Comparison of ENCODE assay signal across 26 cellular contexts in genomic region chr7:46129831-46130230, GRCh38.
DNase-seq lines count a peak whose midpoint lies in the region; ATAC-seq and TF ChIP-seq lines count a peak whose summit lies in the region.
"Had no signal": no experiment of that assay in that cellular context is flagged by ENCODE, and none has a peak within 500 bp of the region (broad histone marks: within the 10 kb centered on the region; RNA-seq: fewer than 3 reads in every experiment).

No MANE protein-coding gene starts in this region.

- DNase-seq in GM10248 (ENCODE audit: extremely low spot score): no peak
- no peak for DNase-seq in HL-60 (ENCODE audit: low read depth in 1 of 2, low spot score in 1 of 2)
- peak; percentile 36 for DNase-seq in left kidney (ENCODE audit: low read depth, low spot score)
- DNase-seq in dermis blood vessel endothelial cell: no peak
- DNase-seq in SHP77 (lab: John Stamatoyannopoulos, UW): no peak
- DNase-seq in cerebellar nuclear complex (lab: John Stamatoyannopoulos, UW): no peak
- no peak for DNase-seq in SIG-M5 (lab: John Stamatoyannopoulos, UW)
- DNase-seq: activated CD4-positive, alpha-beta T cell treated with anti-CD3 and anti-CD28 coated beads, Interleukin-2, amount 50 U/mL, for 1 hour; activated naive CD4-positive, alpha-beta T cell; activated T-cell treated with anti-CD3 and anti-CD28 coated beads, Interleukin-2, amount 50 U/mL, for 48 hours; COR-L47; effector memory CD4-positive, alpha-beta T cell; foreskin melanocyte; HCEC 1CT; NCI-H1092; NCI-H1694 treated with DMSO at 0.1 percent for 48 hours; NCI-H526 treated with DMSO at 0.1 percent for 48 hours; ovary; retina; small intestine; stimulated activated CD4-positive, alpha-beta T cell treated with anti-CD3 and anti-CD28 coated beads, Interleukin-1b, Interleukin-23, amount 100 ng/mL, for 48 hours; transverse colon had no signal

- POLR2A ChIA-PET in GM10248 (lab: Yijun Ruan, JAX): no interaction called here

- TF ChIP-seq CTCF in GM10248 (IDR thresholded peaks at IDR 0.05; ENCODE audit: control extremely low read depth, extremely low read depth, low read depth, missing control alignments) (peak; percentile 27), HL-60 (IDR thresholded peaks at IDR 0.05; ENCODE audit: insufficient read depth, low read length) (peak; percentile 3)

- H3K27me3 ChIP-seq in HL-60 (ENCODE audit: insufficient read depth, poor library complexity, severe bottlenecking): no peaks in the 10 kb centered on the region
- H3K27me3 ChIP-seq: BLaER1 treated with 17β-estradiol and CSF1 and Interleukin-3, amounts not matched to agents 10 nM and 100 nM; ovary; transverse colon had no signal

- CTCF ChIA-PET in GM10248 (lab: Yijun Ruan, JAX): interaction anchor here (1.5 kb wide), 1 partner anchor 228 kb away, joined by 3 read pairs; no protein-coding TSS in a partner anchor

- peak; percentile 86 for ATAC-seq in SK-N-SH treated with all-trans-retinoic acid at 6 μM for 48 hours
- ATAC-seq: Right ventricle myocardium inferior, WTC11 had no signal

- no peak overlapping the region for H3K4me3 ChIP-seq in HL-60 (replicated peaks; ENCODE audit: insufficient read depth, low read length)
- H3K4me3 ChIP-seq: BLaER1 treated with 17β-estradiol and CSF1 and Interleukin-3, amounts not matched to agents 10 nM and 100 nM; ovary; transverse colon had no signal

- H3K27ac ChIP-seq in HL-60 (replicated peaks): no peak overlapping the region
- H3K27ac ChIP-seq: BLaER1 treated with 17β-estradiol and CSF1 and Interleukin-3, amounts not matched to agents 10 nM and 100 nM; ovary; transverse colon had no signal

TF ChIP-seq in SK-N-SH treated with all-trans-retinoic acid at 6 μM for 48 hours, 23 proteins besides CTCF, POLR2A, EP300 and RAD21:
- TF ChIP-seq GLIS3 (CRISPR knock-in tag; IDR thresholded peaks at IDR 0.05) (no peak), ZNF8 (CRISPR knock-in tag; IDR thresholded peaks at IDR 0.05) (no peak)
